Comparison of ENCODE assay signal across 18 cellular contexts in the genomic region with DNA sequence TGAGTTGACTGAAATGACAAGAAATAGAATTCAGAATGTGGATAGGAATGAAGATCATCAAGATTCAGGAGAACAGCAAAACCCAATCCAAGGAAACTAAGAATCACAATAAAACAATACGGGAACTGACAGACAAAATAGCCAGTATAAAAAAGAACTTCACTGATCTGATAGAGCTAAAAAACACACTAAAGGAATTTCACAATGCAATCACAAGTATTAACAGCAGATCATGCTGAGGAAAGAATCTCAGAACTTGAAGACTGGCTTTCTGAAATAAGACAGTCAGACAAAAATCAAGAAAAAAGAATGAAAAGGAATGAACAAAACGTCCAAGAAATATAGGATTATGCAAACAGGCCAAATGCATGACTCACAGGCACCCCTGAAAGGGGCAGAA. TPM values are rescaled to one million over a fixed set of nuclear protein-coding genes. Genes with fewer than 3 reads are reported as not detected.
DNase-seq lines count a peak whose midpoint lies in the region; ATAC-seq and TF ChIP-seq lines count a peak whose summit lies in the region.
"Had no signal": no experiment of that assay in that cellular context is flagged by ENCODE, and none has a peak within 500 bp of the region (broad histone marks: within the 10 kb centered on the region; RNA-seq: fewer than 3 reads in every experiment).

No MANE protein-coding gene starts in this region.

- H3K27ac ChIP-seq in breast epithelium = no peak overlapping the region
- H3K27ac ChIP-seq: 22Rv1; A549; BLaER1 treated with 17β-estradiol and CSF1 and Interleukin-3, amounts not matched to agents 10 nM and 100 nM; C4-2B had no signal

- H3K9me3 Mint-ChIP-seq in MCF 10A (ENCODE audit: unreplicated experiment) = peaks cover 21% of the 10 kb centered on the region
- peaks cover 23% of the 10 kb centered on the region for H3K9me3 Mint-ChIP-seq in progenitor cell of endocrine pancreas (ENCODE audit: low read depth)
- H3K9me3 Mint-ChIP-seq: CD4-positive, alpha-beta T cell; CD8-positive, alpha-beta T cell had no signal

- DNase-seq in MCF 10A (ENCODE audit: unreplicated experiment) (peak; percentile 8), breast epithelium (ENCODE audit: low spot score in 2 of 2) (no peak), amniotic epithelial cell (ENCODE audit: low read depth) (peak; percentile 21), progenitor cell of endocrine pancreas (ENCODE audit: low spot score, unreplicated experiment) (no peak)
- DNase-seq: AML-193; Caco-2; Calu3; CD4-positive, alpha-beta T cell; CD8-positive, alpha-beta T cell; DMS79 treated with DMSO at 0.1 percent for 48 hours; GF-D8 had no signal

- no TSS peak for BruUV-seq in MCF 10A (replicated peaks; lab: Mats Ljungman, UMichigan)

- H3K36me3 Mint-ChIP-seq in MCF 10A (ENCODE audit: insufficient read depth, unreplicated experiment) = peaks cover 5% of the 10 kb centered on the region
- H3K36me3 Mint-ChIP-seq in progenitor cell of endocrine pancreas (ENCODE audit: insufficient read depth) = peaks cover 1% of the 10 kb centered on the region
- H3K36me3 Mint-ChIP-seq: CD8-positive, alpha-beta T cell had no signal

- POLR2A ChIA-PET in MCF 10A (lab: Yijun Ruan, JAX) = no interaction called here

- ATAC-seq in HG03159 (IDR thresholded peaks at IDR 0.05; ENCODE audit: unreplicated experiment) = no peak
- ATAC-seq: A549; CD8-positive, alpha-beta T cell had no signal

- H3K36me3 ChIP-seq in breast epithelium = no peaks in the 10 kb centered on the region
- H3K36me3 ChIP-seq: BLaER1 treated with 17β-estradiol and CSF1 and Interleukin-3, amounts not matched to agents 10 nM and 100 nM had no signal

- TF ChIP-seq POLR2A in breast epithelium (IDR thresholded peaks at IDR 0.05) = no peak

- no peak overlapping the region for H3K4me3 ChIP-seq in breast epithelium
- H3K4me3 ChIP-seq: A549; BLaER1 treated with 17β-estradiol and CSF1 and Interleukin-3, amounts not matched to agents 10 nM and 100 nM had no signal

- H3K4me3 Mint-ChIP-seq in MCF 10A (ENCODE audit: unreplicated experiment) = no peak overlapping the region
- H3K4me3 Mint-ChIP-seq in progenitor cell of endocrine pancreas (ENCODE audit: low read depth) = no peak overlapping the region
- H3K4me3 Mint-ChIP-seq: B cell; CD4-positive, alpha-beta T cell; CD8-positive, alpha-beta T cell had no signal

- no peak overlapping the region for H3K27ac Mint-ChIP-seq in MCF 10A (ENCODE audit: low read depth, unreplicated experiment)
- peak overlapping the region; percentile 38 for H3K27ac Mint-ChIP-seq in progenitor cell of endocrine pancreas
- H3K27ac Mint-ChIP-seq: B cell; CD4-positive, alpha-beta T cell; CD8-positive, alpha-beta T cell had no signal

- no peaks in the 10 kb centered on the region for H3K4me1 ChIP-seq in breast epithelium
- H3K4me1 ChIP-seq: Caco-2 had no signal

- no peaks in the 10 kb centered on the region for H3K27me3 ChIP-seq in breast epithelium
- H3K27me3 ChIP-seq: BLaER1 treated with 17β-estradiol and CSF1 and Interleukin-3, amounts not matched to agents 10 nM and 100 nM had no signal

- intact Hi-C loops in MCF 10A (cut with micrococcal nuclease) = no loop called here
- intact Hi-C loops in breast epithelium (cut with DNase I; ENCODE audit: low total_unique reads) = no loop called here

- H3K4me1 Mint-ChIP-seq in MCF 10A (ENCODE audit: insufficient read depth, unreplicated experiment) (peaks cover 8% of the 10 kb centered on the region), progenitor cell of endocrine pancreas (ENCODE audit: low read depth) (no peaks in the 10 kb centered on the region)
- H3K4me1 Mint-ChIP-seq: B cell had no signal

- TF ChIP-seq CTCF in MCF 10A (IDR thresholded peaks at IDR 0.05; ENCODE audit: unreplicated experiment) = no peak
- no peak for TF ChIP-seq CTCF in breast epithelium (IDR thresholded peaks at IDR 0.05)
- no peak for TF ChIP-seq CTCF in progenitor cell of endocrine pancreas (IDR thresholded peaks at IDR 0.05; ENCODE audit: unreplicated experiment)

- peaks cover 0 to 6% of the 10 kb centered on the region in 2 donors for H3K9me3 ChIP-seq in breast epithelium
- H3K9me3 ChIP-seq: Caco-2 had no signal

- H3K27me3 Mint-ChIP-seq in MCF 10A (ENCODE audit: insufficient read depth, unreplicated experiment) = peaks cover 43% of the 10 kb centered on the region
- H3K27me3 Mint-ChIP-seq in progenitor cell of endocrine pancreas = no peaks in the 10 kb centered on the region

- CTCF ChIA-PET in MCF 10A (lab: Yijun Ruan, JAX) = interaction anchor here (0.7 kb wide), 1 partner anchor 9 kb away, joined by 3 read pairs; no protein-coding TSS in a partner anchor

RNA-seq across cellular contexts. Expression of a gene that starts 15.3 kb away (rescaled TPM):
- not detected in 2 replicates for total RNA-seq in MCF 10A (2022)
- total RNA-seq in breast epithelium = not detected
- total RNA-seq in progenitor cell of endocrine pancreas = not detected in 2 replicates
- total RNA-seq: A172; B cell; Caco-2; CD4-positive, alpha-beta T cell; CD8-positive, alpha-beta T cell had no signal

Comparison
In these comparisons a context has a peak if more than half of its experiments do, and no peak if none do; other contexts are left out.
1. DNase-seq: peak in MCF 10A (single experiment) and amniotic epithelial cell (single experiment); none in breast epithelium (0 of 2) and progenitor cell of endocrine pancreas (single experiment).